In genomic region chr1:111516008-111516535, GRCh38 we compare ENCODE assay signal across 8 cellular contexts. TPM values are rescaled to one million over a fixed set of nuclear protein-coding genes. Genes with fewer than 3 reads are reported as not detected.
A peak's percentile ranks its signal among the peaks of the same experiment; 100 is the strongest.
DNase-seq lines count a peak whose midpoint lies in the region; ATAC-seq lines count a peak whose summit lies in the region.

No MANE protein-coding gene starts in this region.

- no peaks in the 10 kb centered on the region for H3K27me3 Mint-ChIP-seq in activated naive CD4-positive, alpha-beta T cell treated with anti-CD3 and anti-CD28 coated beads, Interleukin-2, amount 50 U/mL, for 24 hours

- peaks cover 37% of the 10 kb centered on the region for H3K4me1 Mint-ChIP-seq in activated naive CD4-positive, alpha-beta T cell treated with anti-CD3 and anti-CD28 coated beads, Interleukin-2, amount 50 U/mL, for 24 hours

- H3K27ac Mint-ChIP-seq in activated naive CD4-positive, alpha-beta T cell treated with anti-CD3 and anti-CD28 coated beads, Interleukin-2, amount 50 U/mL, for 24 hours, result peak overlapping the region; percentile 31

- intact Hi-C loops in left cardiac atrium (cut with DNase I), result loop anchor here in 1 of 2 donors (10.0 kb wide), 1 partner anchor 109 kb away; no protein-coding TSS in a partner anchor

- peak; percentile 36 for DNase-seq in stimulated activated CD4-positive, alpha-beta T cell treated with anti-CD3 and anti-CD28 coated beads, Interleukin-15, amount 100 ng/mL, for 24 hours
- DNase-seq in stimulated activated CD4-positive, alpha-beta T cell treated with anti-CD3 and anti-CD28 coated beads, Interleukin-12 subunit alpha, Interleukin-12 subunit beta, amount 100 ng/mL, for 4 hours, result no peak
- DNase-seq in LHCN-M2 (ENCODE audit: low read depth), result peak; percentile 50
- DNase-seq in left cardiac atrium, result peak; percentile 83
- DNase-seq in renal cortical epithelial cell (ENCODE audit: low read depth), result peak; percentile 59
- no peak for DNase-seq in effector CD4-positive, alpha-beta T cell

- no peaks in the 10 kb centered on the region for H3K36me3 Mint-ChIP-seq in activated naive CD4-positive, alpha-beta T cell treated with anti-CD3 and anti-CD28 coated beads, Interleukin-2, amount 50 U/mL, for 24 hours

- peak overlapping the region; percentile 75 for H3K4me3 Mint-ChIP-seq in activated naive CD4-positive, alpha-beta T cell treated with anti-CD3 and anti-CD28 coated beads, Interleukin-2, amount 50 U/mL, for 24 hours

- no peaks in the 10 kb centered on the region for H3K9me3 Mint-ChIP-seq in activated naive CD4-positive, alpha-beta T cell treated with anti-CD3 and anti-CD28 coated beads, Interleukin-2, amount 50 U/mL, for 24 hours

- ATAC-seq in left cardiac atrium (peak; percentile 74 to 76), GM19467 (IDR thresholded peaks at IDR 0.05; ENCODE audit: unreplicated experiment) (no peak)

RNA-seq across cellular contexts. Expression of gene ADORA3, which starts 12.6 kb away (rescaled TPM):
- total RNA-seq in LHCN-M2 (2014; rRNA removed) (not detected in 2 replicates), left cardiac atrium (1 to 10 TPM; 5.5 to 6.6 TPM), renal cortical epithelial cell (not detected in 2 replicates)
- not detected for polyA plus RNA-seq in LHCN-M2 (2012)

RNA-seq across cellular contexts. Expression of gene TMIGD3, which starts 12.6 kb away (rescaled TPM):
- total RNA-seq in LHCN-M2 (2014; rRNA removed) (not detected in 2 replicates), left cardiac atrium (1 to 10 TPM; 2.0 to 4.0 TPM), renal cortical epithelial cell (not detected in 2 replicates)
- not detected for polyA plus RNA-seq in LHCN-M2 (2012)

RNA-seq across cellular contexts. Expression of gene C1orf162, which starts 42.3 kb away (rescaled TPM):
- total RNA-seq in LHCN-M2 (2014; rRNA removed) (0.13 and 0.69 TPM in 2 replicates), left cardiac atrium (10 to 100 TPM; 17.2 to 22.5 TPM), renal cortical epithelial cell (0.20 TPM in 1 of 2 replicates, not detected in the other)
- 0.05 TPM for polyA plus RNA-seq in LHCN-M2 (2012)

Comparison
In these comparisons a context has a peak if more than half of its experiments do, and no peak if none do; other contexts are left out.
1. DNase-seq: peak in stimulated activated CD4-positive, alpha-beta T cell treated with anti-CD3 and anti-CD28 coated beads, Interleukin-15, amount 100 ng/mL, for 24 hours (single experiment), LHCN-M2 (single experiment), left cardiac atrium (single experiment) and renal cortical epithelial cell (single experiment); none in stimulated activated CD4-positive, alpha-beta T cell treated with anti-CD3 and anti-CD28 coated beads, Interleukin-12 subunit alpha, Interleukin-12 subunit beta, amount 100 ng/mL, for 4 hours (single experiment) and effector CD4-positive, alpha-beta T cell (single experiment).
2. RNA of gene C1orf162, which starts 42.3 kb away (total RNA-seq): 17.2 to 22.5 TPM in left cardiac atrium; 0.13 to 0.69 TPM in LHCN-M2 and 0.20 TPM in renal cortical epithelial cell; every median in the first group is over 10 times any median in the second.